ENCODE assay signal across 20 cellular contexts in genomic region chr17:58310511-58311428, GRCh38. TPM values are rescaled to one million over a fixed set of nuclear protein-coding genes. Genes with fewer than 3 reads are reported as not detected.
DNase-seq lines count a peak whose midpoint lies in the region; ATAC-seq, FAIRE-seq and TF ChIP-seq lines count a peak whose summit lies in the region.
"Had no signal": no experiment of that assay in that cellular context is flagged by ENCODE, and none has a peak within 500 bp of the region (broad histone marks: within the 10 kb centered on the region; RNA-seq: fewer than 3 reads in every experiment).

No MANE protein-coding gene starts in this region.

- peak; percentile 50 for DNase-seq in activated CD8-positive, alpha-beta memory T cell treated with anti-CD3 and anti-CD28 coated beads for 24 hours
- no peak for DNase-seq in activated CD8-positive, alpha-beta memory T cell treated with anti-CD3 and anti-CD28 coated beads, Interleukin-2, amount 50 U/mL, for 4 hours
- peak; percentile 48 for DNase-seq in activated CD8-positive, alpha-beta memory T cell treated with anti-CD3 and anti-CD28 coated beads, Interleukin-2, amount 50 U/mL, for 48 hours
- peak in 2 of 3 donors; percentile 42 to 43 for DNase-seq in right lobe of liver
- no peak for DNase-seq in urothelium cell line (ENCODE audit: low spot score)
- no peak for DNase-seq in stimulated activated CD4-positive, alpha-beta T cell treated with anti-CD3 and anti-CD28 coated beads, Interleukin-12 subunit alpha, Interleukin-12 subunit beta, amount 100 ng/mL, for 4 hours
- no peak for DNase-seq in NCI-H2029 (lab: John Stamatoyannopoulos, UW)
- DNase-seq: ACHN; activated naive CD8-positive, alpha-beta T cell treated with anti-CD3 and anti-CD28 coated beads, Interleukin-2, amount 10 ng/mL, durations not matched to agents 7 days and 5 days; CD4-positive, alpha-beta memory T cell; MV-4-11; natural killer cell; NCI-H2081 treated with DMSO at 0.1 percent for 48 hours; NCI-H748 treated with DMSO at 0.1 percent for 48 hours; PC-3 had no signal

- intact Hi-C loops in right lobe of liver (cut with DNase I): no loop called here

- H3K27me3 ChIP-seq in right lobe of liver: no peaks in the 10 kb centered on the region
- H3K27me3 ChIP-seq: tibial nerve had no signal

- H3K9me3 ChIP-seq in right lobe of liver: no peaks in the 10 kb centered on the region
- H3K9me3 ChIP-seq: prostate gland, tibial nerve had no signal

- H3K27ac ChIP-seq in right lobe of liver: no peak overlapping the region
- H3K27ac ChIP-seq: prostate gland, SK-N-MC, tibial nerve had no signal

- ATAC-seq in right lobe of liver (no peak), GM19035 (IDR thresholded peaks at IDR 0.05; ENCODE audit: unreplicated experiment) (no peak)
- ATAC-seq: natural killer cell, PC-3 had no signal

- FAIRE-seq in urothelium cell line (lab: Jason Lieb, UNC): peak; percentile 94

- no peaks in the 10 kb centered on the region for H3K4me1 ChIP-seq in right lobe of liver
- H3K4me1 ChIP-seq: prostate gland, tibial nerve had no signal

- TF ChIP-seq CTCF in right lobe of liver (IDR thresholded peaks at IDR 0.05): no peak

- no peak for TF ChIP-seq POLR2A in right lobe of liver (IDR thresholded peaks at IDR 0.05)

- no peaks in the 10 kb centered on the region for H3K36me3 ChIP-seq in right lobe of liver
- H3K36me3 ChIP-seq: prostate gland had no signal

- H3K4me3 ChIP-seq in right lobe of liver: no peak overlapping the region
- H3K4me3 ChIP-seq: prostate gland, SK-N-MC, tibial nerve had no signal

- 20% methylated on average over 1 of the region's 23 CpGs for WGBS in right lobe of liver (ENCODE audit: insufficient coverage, low coverage, low lambda C conversion rate, missing lambda C conversion rate)

RNA-seq across cellular contexts. Expression of gene TSPOAP1, which starts 17.8 kb away (rescaled TPM):
- 1 to 10 TPM in 5 of 6 experiments, under 1 TPM in 1; 0.87 to 8.3 (median 3.8) TPM for total RNA-seq in right lobe of liver
- total RNA-seq: dermis microvascular lymphatic vessel endothelial cell had no signal

RNA-seq across cellular contexts. Expression of gene MPO, which starts 30.0 kb away (rescaled TPM):
- 1 to 10 TPM in 2 of 6 experiments, under 1 TPM in 2, not detected in 2; 0.26 to 4.2 (median 1.9) TPM for total RNA-seq in right lobe of liver
- total RNA-seq: activated naive CD8-positive, alpha-beta T cell treated with anti-CD3 and anti-CD28 coated beads, Interleukin-2, amount 10 ng/mL, durations not matched to agents 7 days and 5 days; CD4-positive, alpha-beta memory T cell; dermis microvascular lymphatic vessel endothelial cell; PC-3; tibial nerve had no signal

RNA-seq across cellular contexts. Expression of gene SUPT4H1, which starts 41.2 kb away (rescaled TPM):
- total RNA-seq in right lobe of liver: 10 to 100 TPM; 24.8 to 50.9 (median 37.0) TPM

Comparison
In these comparisons a context has a peak if more than half of its experiments do, and no peak if none do; other contexts are left out.
1. DNase-seq: peak in activated CD8-positive, alpha-beta memory T cell treated with anti-CD3 and anti-CD28 coated beads for 24 hours (single experiment), activated CD8-positive, alpha-beta memory T cell treated with anti-CD3 and anti-CD28 coated beads, Interleukin-2, amount 50 U/mL, for 48 hours (single experiment) and right lobe of liver (2 of 3); none in activated CD8-positive, alpha-beta memory T cell treated with anti-CD3 and anti-CD28 coated beads, Interleukin-2, amount 50 U/mL, for 4 hours (single experiment), urothelium cell line (single experiment), stimulated activated CD4-positive, alpha-beta T cell treated with anti-CD3 and anti-CD28 coated beads, Interleukin-12 subunit alpha, Interleukin-12 subunit beta, amount 100 ng/mL, for 4 hours (single experiment) and NCI-H2029 (single experiment).